ENCODE assay signal across 12 cellular contexts in the genomic region with DNA sequence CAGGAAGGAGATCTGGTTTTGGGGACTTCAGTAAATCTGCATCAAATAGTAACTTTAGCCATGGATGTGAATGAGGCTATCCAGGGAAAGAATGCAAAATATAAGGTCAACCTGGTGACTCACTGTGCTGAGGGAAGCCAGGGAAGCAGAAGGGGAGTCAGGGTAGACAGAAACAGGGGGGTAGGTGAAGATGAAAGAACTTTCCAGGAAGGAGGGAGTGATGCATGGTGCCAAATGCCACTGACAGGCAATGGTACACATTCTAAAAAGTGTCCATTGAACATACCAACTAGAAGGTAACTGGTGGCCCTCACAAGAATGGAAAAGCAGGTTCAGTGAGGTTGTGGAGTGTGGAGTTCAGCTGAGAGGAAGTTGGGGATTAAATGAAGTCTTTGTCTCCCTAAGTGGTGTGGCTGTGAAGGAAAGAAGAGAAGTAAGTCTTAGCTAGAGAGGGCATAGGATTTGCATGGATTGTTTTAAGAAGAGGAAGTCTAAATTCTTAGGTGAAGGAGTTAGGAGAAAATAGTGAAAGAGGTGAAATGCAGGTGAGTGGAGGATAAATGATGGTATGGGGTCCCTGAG. TPM values are rescaled to one million over a fixed set of nuclear protein-coding genes. Genes with fewer than 3 reads are reported as not detected.
DNase-seq lines count a peak whose midpoint lies in the region; ATAC-seq and TF ChIP-seq lines count a peak whose summit lies in the region.
"Had no signal": no experiment of that assay in that cellular context is flagged by ENCODE, and none has a peak within 500 bp of the region (broad histone marks: within the 10 kb centered on the region; RNA-seq: fewer than 3 reads in every experiment).

No MANE protein-coding gene starts in this region.

- peaks cover 4% of the 10 kb centered on the region; the same call in 1 of the 2 replicates for H3K79me2 ChIP-seq in PC-9 (ENCODE audit: low read depth)

- H3K36me3 ChIP-seq in PC-9 (ENCODE audit: low read depth) (no peaks in the 10 kb centered on the region; the same call in 1 of the 2 replicates), mesodermal cell (ENCODE audit: control insufficient read depth, insufficient read depth, low read length) (peaks cover 14% of the 10 kb centered on the region), gastrocnemius medialis (no peaks in the 10 kb centered on the region)

- TF ChIP-seq CTCF in PC-9 (conservative IDR thresholded peaks at IDR 0.05) (no peak), coronary artery (IDR thresholded peaks at IDR 0.05) (no peak), gastrocnemius medialis (IDR thresholded peaks at IDR 0.05 in 4 of 5, conservative IDR thresholded peaks at IDR 0.05 in 1 of 5) (no peak)

- CTCF ChIA-PET in PC-9 (lab: Charles Lee): interaction anchor here (0.6 kb wide), 1 partner anchor 45 kb away, joined by 3 read pairs; no protein-coding TSS in a partner anchor

- TF ChIP-seq POLR2A in gastrocnemius medialis (IDR thresholded peaks at IDR 0.05): no peak

- H3K27me3 ChIP-seq in PC-9 (ENCODE audit: insufficient read depth, low read depth): no peaks in the 10 kb centered on the region
- H3K27me3 ChIP-seq in gastrocnemius medialis: no peaks in the 10 kb centered on the region

- in situ Hi-C loops in gastrocnemius medialis (cut with MboI; ENCODE audit: low sequenced_read_pairs in 4 of 4): loop anchor here (10.0 to 25.0 kb wide), 2 partner anchors 228 to 241 kb away; no protein-coding TSS in a partner anchor

- H3K27ac ChIP-seq in PC-9: peak overlapping the region; percentile 61
- peak overlapping the region; percentile 59 to 67 for H3K27ac ChIP-seq in coronary artery
- peak overlapping the region; percentile 96 for H3K27ac ChIP-seq in mesodermal cell (ENCODE audit: low read depth, low read length, severe bottlenecking)
- peak overlapping the region in 1 of 4 donors; percentile 33 for H3K27ac ChIP-seq in gastrocnemius medialis

- H3K9me2 ChIP-seq in PC-9 (ENCODE audit: insufficient read depth): no peaks in the 10 kb centered on the region

- no TSS peak for BruUV-seq in PC-9 (replicated peaks; lab: Mats Ljungman, UMichigan)

- POLR2A ChIA-PET in PC-9 (lab: Charles Lee; ENCODE audit: unreplicated experiment): interaction anchor here (0.5 kb wide), 1 partner anchor 432 kb away, joined by 6 read pairs; no protein-coding TSS in a partner anchor

- H3K9me3 ChIP-seq in PC-9 (ENCODE audit: insufficient read depth, low read depth) (no peaks in the 10 kb centered on the region), mesodermal cell (ENCODE audit: control insufficient read depth, low read length) (peaks cover 4% of the 10 kb centered on the region), gastrocnemius medialis (no peaks in the 10 kb centered on the region)

- intact Hi-C loops in PC-9 (cut with micrococcal nuclease; ENCODE audit: unreplicated experiment) (loop anchor here (2.0 to 5.0 kb wide), 5 partner anchors 33 to 363 kb away; a partner anchor contains a TSS), gastrocnemius medialis (cut with DNase I; ENCODE audit: low total_unique reads) (no loop called here)

- H4K20me1 ChIP-seq in PC-9 (ENCODE audit: insufficient read depth): no peaks in the 10 kb centered on the region

- peak; percentile 14 for DNase-seq in GM03348 (ENCODE audit: low spot score)
- DNase-seq in PC-9: peak in 1 of 2 experiments; percentile 52
- DNase-seq in coronary artery (ENCODE audit: low spot score): no peak
- no peak for DNase-seq in activated CD8-positive, alpha-beta memory T cell treated with anti-CD3 and anti-CD28 coated beads for 24 hours
- no peak for DNase-seq in gastrocnemius medialis
- no peak for DNase-seq in activated gamma-delta T cell (lab: John Stamatoyannopoulos, UW)
- no peak for DNase-seq in stimulated activated naive CD4-positive, alpha-beta T cell (lab: John Stamatoyannopoulos, UW)
- DNase-seq: activated CD4-positive, alpha-beta T cell treated with anti-CD3 and anti-CD28 coated beads, Interleukin-2, amount 10 ng/mL, durations not matched to agents 7 days and 5 days; CD4-positive, alpha-beta T cell; NCI-H1092 treated with DMSO at 0.1 percent for 48 hours; nucleus accumbens had no signal

- no peak overlapping the region for H3K4me3 ChIP-seq in PC-9
- H3K4me3 ChIP-seq in coronary artery: no peak overlapping the region
- H3K4me3 ChIP-seq in mesodermal cell (ENCODE audit: extremely low read depth, insufficient read depth, low read length, poor library complexity, severe bottlenecking): no peak overlapping the region
- no peak overlapping the region for H3K4me3 ChIP-seq in gastrocnemius medialis

- peaks cover 40% of the 10 kb centered on the region for H3K4me1 ChIP-seq in PC-9 (replicated peaks; ENCODE audit: insufficient read depth)
- H3K4me1 ChIP-seq in mesodermal cell (ENCODE audit: control insufficient read depth, insufficient read depth, low read length, poor library complexity, severe bottlenecking): peaks cover 30% of the 10 kb centered on the region
- peaks cover 7 to 13% of the 10 kb centered on the region in 2 donors for H3K4me1 ChIP-seq in gastrocnemius medialis

- peaks cover 34% of the 10 kb centered on the region for H3F3A ChIP-seq in PC-9 (ENCODE audit: insufficient read depth, low read depth)

- H2AFZ ChIP-seq in PC-9: no peak overlapping the region

- H3K4me2 ChIP-seq in PC-9: peak overlapping the region; percentile 43

- no peak for ATAC-seq in gastrocnemius medialis

RNA-seq across cellular contexts. Expression of a gene that starts 35.5 kb away (rescaled TPM):
- total RNA-seq in PC-9 (2021): 2.1 and 3.1 TPM in 2 replicates
- polyA plus RNA-seq in mesodermal cell (2013, experiment 1 of 2): 15.0 TPM
- polyA plus RNA-seq in mesodermal cell (2013, experiment 2 of 2): 15.5 TPM
- 1 to 10 TPM in 2 of 4 donors, under 1 TPM in 2; 0.15 to 1.4 (median 1.0) TPM for total RNA-seq in gastrocnemius medialis
- total RNA-seq: CD4-positive, alpha-beta T cell had no signal
